Comparison of ENCODE assay signal across 1 cellular context in the genomic region with DNA sequence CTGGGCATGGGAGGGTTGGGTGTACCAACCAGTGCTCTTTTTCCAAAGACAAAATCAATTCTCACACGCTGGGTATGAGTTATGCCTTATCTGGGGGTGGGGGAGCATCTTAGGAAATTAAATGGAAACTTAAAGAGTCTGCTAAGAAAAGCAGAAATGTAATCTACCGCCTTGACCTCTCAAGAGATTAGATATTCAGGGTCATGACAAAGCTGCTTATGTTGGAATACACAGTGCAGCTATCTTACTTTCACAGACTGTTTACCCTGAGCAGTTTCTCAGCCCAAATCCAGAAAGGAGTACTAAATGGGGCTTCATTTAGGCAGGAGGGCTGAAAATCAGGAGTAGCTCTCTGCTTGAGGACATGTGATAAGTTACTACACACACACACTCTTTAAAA.
TF ChIP-seq lines count a peak whose summit lies in the region.

No MANE protein-coding gene starts in this region.

TF ChIP-seq in K562, 482 proteins besides CTCF, POLR2A, EP300 and RAD21 (continued from another document and continues in another):
- TF ChIP-seq, protein P1, sequence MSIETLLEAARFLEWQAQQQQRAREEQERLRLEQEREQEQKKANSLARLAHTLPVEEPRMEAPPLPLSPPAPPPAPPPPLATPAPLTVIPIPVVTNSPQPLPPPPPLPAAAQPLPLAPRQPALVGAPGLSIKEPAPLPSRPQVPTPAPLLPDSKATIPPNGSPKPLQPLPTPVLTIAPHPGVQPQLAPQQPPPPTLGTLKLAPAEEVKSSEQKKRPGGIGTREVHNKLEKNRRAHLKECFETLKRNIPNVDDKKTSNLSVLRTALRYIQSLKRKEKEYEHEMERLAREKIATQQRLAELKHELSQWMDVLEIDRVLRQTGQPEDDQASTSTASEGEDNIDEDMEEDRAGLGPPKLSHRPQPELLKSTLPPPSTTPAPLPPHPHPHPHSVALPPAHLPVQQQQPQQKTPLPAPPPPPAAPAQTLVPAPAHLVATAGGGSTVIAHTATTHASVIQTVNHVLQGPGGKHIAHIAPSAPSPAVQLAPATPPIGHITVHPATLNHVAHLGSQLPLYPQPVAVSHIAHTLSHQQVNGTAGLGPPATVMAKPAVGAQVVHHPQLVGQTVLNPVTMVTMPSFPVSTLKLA (conservative IDR thresholded peaks at IDR 0.05), result peak in 1 of 2 experiments; percentile 53; a peak in 1 of 4 replicates
- TF ChIP-seq YBX1 (IDR thresholded peaks at IDR 0.05), result no peak
- TF ChIP-seq ZNF253 (CRISPR knock-in tag; conservative IDR thresholded peaks at IDR 0.05), result no peak
- TF ChIP-seq MEF2D (tag; conservative IDR thresholded peaks at IDR 0.05; ENCODE audit: low read depth), result 0 out of 2 replicates have a peak, but pooled peaks have one; percentile 66
- TF ChIP-seq CREB1 (IDR thresholded peaks at IDR 0.05), result 0 out of 2 replicates have a peak, but pooled peaks have one; percentile 11
- no peak for TF ChIP-seq CREB1 (CRISPR knock-in tag; IDR thresholded peaks at IDR 0.05)
- peak; percentile 81 for TF ChIP-seq KLF16 (IDR thresholded peaks at IDR 0.05)
- TF ChIP-seq ARID2 (IDR thresholded peaks at IDR 0.05), result no peak
- TF ChIP-seq HDAC1 (IDR thresholded peaks at IDR 0.05), result peak in 1 of 2 experiments; percentile 95; a peak in 2 of 4 replicates
- peak; percentile 69; the same call in 1 of the 2 replicates for TF ChIP-seq NBN (IDR thresholded peaks at IDR 0.05; ENCODE audit: low read depth)
- TF ChIP-seq TRIM24 (IDR thresholded peaks at IDR 0.05), result peak in 1 of 2 experiments; percentile 81; a peak in 2 of 4 replicates
- peak; percentile 71; the same call in 1 of the 2 replicates for TF ChIP-seq LCOR (CRISPR knock-in tag; IDR thresholded peaks at IDR 0.05)
- peak; percentile 91; the same call in 1 of the 2 replicates for TF ChIP-seq PML (IDR thresholded peaks at IDR 0.05; ENCODE audit: low read length)
- TF ChIP-seq ARID1B (IDR thresholded peaks at IDR 0.05), result peak; percentile 97
- peak; percentile 91 for TF ChIP-seq SOX6 (IDR thresholded peaks at IDR 0.05)
- no peak for TF ChIP-seq ZNF695 (CRISPR knock-in tag; IDR thresholded peaks at IDR 0.05)
- TF ChIP-seq FOXM1 (IDR thresholded peaks at IDR 0.05; ENCODE audit: low read depth), result peak; percentile 85; the same call in 1 of the 2 replicates
- no peak for TF ChIP-seq FOXM1 (CRISPR knock-in tag; IDR thresholded peaks at IDR 0.05; ENCODE audit: low read depth)
- peak; percentile 48 to 67; a peak in 3 of 4 replicates for TF ChIP-seq MAZ (CRISPR knock-in tag; conservative IDR thresholded peaks at IDR 0.05 in 1 of 2, IDR thresholded peaks at IDR 0.05 in 1 of 2)
- peak; percentile 80; the same call in 1 of the 2 replicates for TF ChIP-seq NR2C1 (IDR thresholded peaks at IDR 0.05)
- peak; percentile 87 for TF ChIP-seq NR2C1 (tag; IDR thresholded peaks at IDR 0.05)
- TF ChIP-seq, protein P2, sequence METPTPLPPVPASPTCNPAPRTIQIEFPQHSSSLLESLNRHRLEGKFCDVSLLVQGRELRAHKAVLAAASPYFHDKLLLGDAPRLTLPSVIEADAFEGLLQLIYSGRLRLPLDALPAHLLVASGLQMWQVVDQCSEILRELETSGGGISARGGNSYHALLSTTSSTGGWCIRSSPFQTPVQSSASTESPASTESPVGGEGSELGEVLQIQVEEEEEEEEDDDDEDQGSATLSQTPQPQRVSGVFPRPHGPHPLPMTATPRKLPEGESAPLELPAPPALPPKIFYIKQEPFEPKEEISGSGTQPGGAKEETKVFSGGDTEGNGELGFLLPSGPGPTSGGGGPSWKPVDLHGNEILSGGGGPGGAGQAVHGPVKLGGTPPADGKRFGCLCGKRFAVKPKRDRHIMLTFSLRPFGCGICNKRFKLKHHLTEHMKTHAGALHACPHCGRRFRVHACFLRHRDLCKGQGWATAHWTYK (CRISPR knock-in tag; IDR thresholded peaks at IDR 0.05), result 0 out of 2 replicates have a peak, but pooled peaks have one; percentile 52
- TF ChIP-seq CCNT2 (IDR thresholded peaks at IDR 0.05; ENCODE audit: borderline replicate concordance, extremely low read depth, insufficient read length, low read depth, low read length), result peak; percentile 85
- TF ChIP-seq ZBTB17 (CRISPR knock-in tag; IDR thresholded peaks at IDR 0.05), result 0 out of 2 replicates have a peak, but pooled peaks have one; percentile 27
- TF ChIP-seq SMC3 (conservative IDR thresholded peaks at IDR 0.05; ENCODE audit: insufficient read depth, low read depth, low read length), result no peak
- TF ChIP-seq JUND (IDR thresholded peaks at IDR 0.05; ENCODE audit: borderline replicate concordance, low read depth, low read length), result peak; percentile 51; the same call in 1 of the 2 replicates
- TF ChIP-seq JUND (tag; IDR thresholded peaks at IDR 0.05; ENCODE audit: borderline replicate concordance, low read depth, low read length), result peak; percentile 66; the same call in 1 of the 3 replicates
- TF ChIP-seq, protein P3, sequence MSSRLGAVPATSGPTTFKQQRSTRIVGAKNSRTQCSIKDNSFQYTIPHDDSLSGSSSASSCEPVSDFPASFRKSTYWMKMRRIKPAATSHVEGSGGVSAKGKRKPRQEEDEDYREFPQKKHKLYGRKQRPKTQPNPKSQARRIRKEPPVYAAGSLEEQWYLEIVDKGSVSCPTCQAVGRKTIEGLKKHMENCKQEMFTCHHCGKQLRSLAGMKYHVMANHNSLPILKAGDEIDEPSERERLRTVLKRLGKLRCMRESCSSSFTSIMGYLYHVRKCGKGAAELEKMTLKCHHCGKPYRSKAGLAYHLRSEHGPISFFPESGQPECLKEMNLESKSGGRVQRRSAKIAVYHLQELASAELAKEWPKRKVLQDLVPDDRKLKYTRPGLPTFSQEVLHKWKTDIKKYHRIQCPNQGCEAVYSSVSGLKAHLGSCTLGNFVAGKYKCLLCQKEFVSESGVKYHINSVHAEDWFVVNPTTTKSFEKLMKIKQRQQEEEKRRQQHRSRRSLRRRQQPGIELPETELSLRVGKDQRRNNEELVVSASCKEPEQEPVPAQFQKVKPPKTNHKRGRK (tag; IDR thresholded peaks at IDR 0.05), result no peak
- peak; percentile 45; the same call in 1 of the 2 replicates for TF ChIP-seq SMAD4 (CRISPR knock-in tag; conservative IDR thresholded peaks at IDR 0.05)
- TF ChIP-seq, protein P4, sequence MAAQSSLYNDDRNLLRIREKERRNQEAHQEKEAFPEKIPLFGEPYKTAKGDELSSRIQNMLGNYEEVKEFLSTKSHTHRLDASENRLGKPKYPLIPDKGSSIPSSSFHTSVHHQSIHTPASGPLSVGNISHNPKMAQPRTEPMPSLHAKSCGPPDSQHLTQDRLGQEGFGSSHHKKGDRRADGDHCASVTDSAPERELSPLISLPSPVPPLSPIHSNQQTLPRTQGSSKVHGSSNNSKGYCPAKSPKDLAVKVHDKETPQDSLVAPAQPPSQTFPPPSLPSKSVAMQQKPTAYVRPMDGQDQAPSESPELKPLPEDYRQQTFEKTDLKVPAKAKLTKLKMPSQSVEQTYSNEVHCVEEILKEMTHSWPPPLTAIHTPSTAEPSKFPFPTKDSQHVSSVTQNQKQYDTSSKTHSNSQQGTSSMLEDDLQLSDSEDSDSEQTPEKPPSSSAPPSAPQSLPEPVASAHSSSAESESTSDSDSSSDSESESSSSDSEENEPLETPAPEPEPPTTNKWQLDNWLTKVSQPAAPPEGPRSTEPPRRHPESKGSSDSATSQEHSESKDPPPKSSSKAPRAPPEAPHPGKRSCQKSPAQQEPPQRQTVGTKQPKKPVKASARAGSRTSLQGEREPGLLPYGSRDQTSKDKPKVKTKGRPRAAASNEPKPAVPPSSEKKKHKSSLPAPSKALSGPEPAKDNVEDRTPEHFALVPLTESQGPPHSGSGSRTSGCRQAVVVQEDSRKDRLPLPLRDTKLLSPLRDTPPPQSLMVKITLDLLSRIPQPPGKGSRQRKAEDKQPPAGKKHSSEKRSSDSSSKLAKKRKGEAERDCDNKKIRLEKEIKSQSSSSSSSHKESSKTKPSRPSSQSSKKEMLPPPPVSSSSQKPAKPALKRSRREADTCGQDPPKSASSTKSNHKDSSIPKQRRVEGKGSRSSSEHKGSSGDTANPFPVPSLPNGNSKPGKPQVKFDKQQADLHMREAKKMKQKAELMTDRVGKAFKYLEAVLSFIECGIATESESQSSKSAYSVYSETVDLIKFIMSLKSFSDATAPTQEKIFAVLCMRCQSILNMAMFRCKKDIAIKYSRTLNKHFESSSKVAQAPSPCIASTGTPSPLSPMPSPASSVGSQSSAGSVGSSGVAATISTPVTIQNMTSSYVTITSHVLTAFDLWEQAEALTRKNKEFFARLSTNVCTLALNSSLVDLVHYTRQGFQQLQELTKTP (IDR thresholded peaks at IDR 0.05; ENCODE audit: low read depth in 1 of 2, partially characterized antibody in 2 of 2), result peak; percentile 22 to 47
- TF ChIP-seq HMG20A (CRISPR knock-in tag; conservative IDR thresholded peaks at IDR 0.05), result peak; percentile 80; the same call in 1 of the 2 replicates
- TF ChIP-seq SMAD3 (CRISPR knock-in tag; conservative IDR thresholded peaks at IDR 0.05), result 0 out of 2 replicates have a peak, but pooled peaks have one; percentile 27
- TF ChIP-seq, protein P5, sequence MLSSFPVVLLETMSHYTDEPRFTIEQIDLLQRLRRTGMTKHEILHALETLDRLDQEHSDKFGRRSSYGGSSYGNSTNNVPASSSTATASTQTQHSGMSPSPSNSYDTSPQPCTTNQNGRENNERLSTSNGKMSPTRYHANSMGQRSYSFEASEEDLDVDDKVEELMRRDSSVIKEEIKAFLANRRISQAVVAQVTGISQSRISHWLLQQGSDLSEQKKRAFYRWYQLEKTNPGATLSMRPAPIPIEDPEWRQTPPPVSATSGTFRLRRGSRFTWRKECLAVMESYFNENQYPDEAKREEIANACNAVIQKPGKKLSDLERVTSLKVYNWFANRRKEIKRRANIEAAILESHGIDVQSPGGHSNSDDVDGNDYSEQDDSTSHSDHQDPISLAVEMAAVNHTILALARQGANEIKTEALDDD (IDR thresholded peaks at IDR 0.05), result peak; percentile 16; the same call in 1 of the 2 replicates
- TF ChIP-seq ESRRA (IDR thresholded peaks at IDR 0.05; ENCODE audit: borderline replicate concordance, low read depth), result peak; percentile 74; the same call in 1 of the 2 replicates
- TF ChIP-seq, protein P6, sequence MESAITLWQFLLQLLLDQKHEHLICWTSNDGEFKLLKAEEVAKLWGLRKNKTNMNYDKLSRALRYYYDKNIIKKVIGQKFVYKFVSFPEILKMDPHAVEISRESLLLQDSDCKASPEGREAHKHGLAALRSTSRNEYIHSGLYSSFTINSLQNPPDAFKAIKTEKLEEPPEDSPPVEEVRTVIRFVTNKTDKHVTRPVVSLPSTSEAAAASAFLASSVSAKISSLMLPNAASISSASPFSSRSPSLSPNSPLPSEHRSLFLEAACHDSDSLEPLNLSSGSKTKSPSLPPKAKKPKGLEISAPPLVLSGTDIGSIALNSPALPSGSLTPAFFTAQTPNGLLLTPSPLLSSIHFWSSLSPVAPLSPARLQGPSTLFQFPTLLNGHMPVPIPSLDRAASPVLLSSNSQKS (CRISPR knock-in tag; IDR thresholded peaks at IDR 0.05), result no peak
- TF ChIP-seq TEAD1 (CRISPR knock-in tag; IDR thresholded peaks at IDR 0.05), result peak; percentile 32 to 81; a peak in 1 of 4 replicates
- TF ChIP-seq, protein P7, sequence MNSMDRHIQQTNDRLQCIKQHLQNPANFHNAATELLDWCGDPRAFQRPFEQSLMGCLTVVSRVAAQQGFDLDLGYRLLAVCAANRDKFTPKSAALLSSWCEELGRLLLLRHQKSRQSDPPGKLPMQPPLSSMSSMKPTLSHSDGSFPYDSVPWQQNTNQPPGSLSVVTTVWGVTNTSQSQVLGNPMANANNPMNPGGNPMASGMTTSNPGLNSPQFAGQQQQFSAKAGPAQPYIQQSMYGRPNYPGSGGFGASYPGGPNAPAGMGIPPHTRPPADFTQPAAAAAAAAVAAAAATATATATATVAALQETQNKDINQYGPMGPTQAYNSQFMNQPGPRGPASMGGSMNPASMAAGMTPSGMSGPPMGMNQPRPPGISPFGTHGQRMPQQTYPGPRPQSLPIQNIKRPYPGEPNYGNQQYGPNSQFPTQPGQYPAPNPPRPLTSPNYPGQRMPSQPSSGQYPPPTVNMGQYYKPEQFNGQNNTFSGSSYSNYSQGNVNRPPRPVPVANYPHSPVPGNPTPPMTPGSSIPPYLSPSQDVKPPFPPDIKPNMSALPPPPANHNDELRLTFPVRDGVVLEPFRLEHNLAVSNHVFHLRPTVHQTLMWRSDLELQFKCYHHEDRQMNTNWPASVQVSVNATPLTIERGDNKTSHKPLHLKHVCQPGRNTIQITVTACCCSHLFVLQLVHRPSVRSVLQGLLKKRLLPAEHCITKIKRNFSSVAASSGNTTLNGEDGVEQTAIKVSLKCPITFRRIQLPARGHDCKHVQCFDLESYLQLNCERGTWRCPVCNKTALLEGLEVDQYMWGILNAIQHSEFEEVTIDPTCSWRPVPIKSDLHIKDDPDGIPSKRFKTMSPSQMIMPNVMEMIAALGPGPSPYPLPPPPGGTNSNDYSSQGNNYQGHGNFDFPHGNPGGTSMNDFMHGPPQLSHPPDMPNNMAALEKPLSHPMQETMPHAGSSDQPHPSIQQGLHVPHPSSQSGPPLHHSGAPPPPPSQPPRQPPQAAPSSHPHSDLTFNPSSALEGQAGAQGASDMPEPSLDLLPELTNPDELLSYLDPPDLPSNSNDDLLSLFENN (IDR thresholded peaks at IDR 0.05; ENCODE audit: low read depth in 2 of 2, low read length in 2 of 2), result peak in 1 of 2 experiments; percentile 66; a peak in 1 of 4 replicates
- TF ChIP-seq GATAD2A (IDR thresholded peaks at IDR 0.05), result 0 out of 2 replicates have a peak, but pooled peaks have one; percentile 36
- TF ChIP-seq CTBP1 (IDR thresholded peaks at IDR 0.05; ENCODE audit: borderline replicate concordance), result peak; percentile 63; the same call in 1 of the 2 replicates
- TF ChIP-seq SMARCE1 (IDR thresholded peaks at IDR 0.05), result peak; percentile 97
- peak; percentile 60; the same call in 1 of the 2 replicates for TF ChIP-seq TARDBP (IDR thresholded peaks at IDR 0.05)
- TF ChIP-seq, protein P8, sequence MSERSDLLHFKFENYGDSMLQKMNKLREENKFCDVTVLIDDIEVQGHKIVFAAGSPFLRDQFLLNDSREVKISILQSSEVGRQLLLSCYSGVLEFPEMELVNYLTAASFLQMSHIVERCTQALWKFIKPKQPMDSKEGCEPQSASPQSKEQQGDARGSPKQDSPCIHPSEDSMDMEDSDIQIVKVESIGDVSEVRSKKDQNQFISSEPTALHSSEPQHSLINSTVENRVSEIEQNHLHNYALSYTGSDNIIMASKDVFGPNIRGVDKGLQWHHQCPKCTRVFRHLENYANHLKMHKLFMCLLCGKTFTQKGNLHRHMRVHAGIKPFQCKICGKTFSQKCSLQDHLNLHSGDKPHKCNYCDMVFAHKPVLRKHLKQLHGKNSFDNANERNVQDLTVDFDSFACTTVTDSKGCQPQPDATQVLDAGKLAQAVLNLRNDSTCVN (CRISPR knock-in tag; IDR thresholded peaks at IDR 0.05), result no peak
- TF ChIP-seq RCOR1 (IDR thresholded peaks at IDR 0.05; ENCODE audit: borderline replicate concordance in 1 of 2, low read depth in 2 of 2, low read length in 2 of 2), result peak; percentile 34 to 98; a peak in 3 of 4 replicates
- peak; percentile 62; the same call in 1 of the 2 replicates for TF ChIP-seq ATF7 (IDR thresholded peaks at IDR 0.05)
- TF ChIP-seq FOXJ2 (tag; IDR thresholded peaks at IDR 0.05), result peak; percentile 96
- TF ChIP-seq DPF2 (IDR thresholded peaks at IDR 0.05), result peak; percentile 93
- TF ChIP-seq, protein P9, sequence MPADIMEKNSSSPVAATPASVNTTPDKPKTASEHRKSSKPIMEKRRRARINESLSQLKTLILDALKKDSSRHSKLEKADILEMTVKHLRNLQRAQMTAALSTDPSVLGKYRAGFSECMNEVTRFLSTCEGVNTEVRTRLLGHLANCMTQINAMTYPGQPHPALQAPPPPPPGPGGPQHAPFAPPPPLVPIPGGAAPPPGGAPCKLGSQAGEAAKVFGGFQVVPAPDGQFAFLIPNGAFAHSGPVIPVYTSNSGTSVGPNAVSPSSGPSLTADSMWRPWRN (IDR thresholded peaks at IDR 0.05; ENCODE audit: low read depth), result peak; percentile 87
- TF ChIP-seq RNF2 (IDR thresholded peaks at IDR 0.05), result peak; percentile 59; the same call in 1 of the 2 replicates
- no peak for TF ChIP-seq PHF21A (IDR thresholded peaks at IDR 0.05; ENCODE audit: borderline replicate concordance, low read depth)
- TF ChIP-seq FOXA1 (IDR thresholded peaks at IDR 0.05; ENCODE audit: borderline replicate concordance), result peak; percentile 69; the same call in 1 of the 2 replicates
